Comparison of ENCODE assay signal across 14 cellular contexts in genomic region chr1:208045410-208046252, GRCh38.
DNase-seq lines count a peak whose midpoint lies in the region; ATAC-seq, FAIRE-seq and TF ChIP-seq lines count a peak whose summit lies in the region.
"Had no signal": no experiment of that assay in that cellular context is flagged by ENCODE, and none has a peak within 500 bp of the region (broad histone marks: within the 10 kb centered on the region; RNA-seq: fewer than 3 reads in every experiment).

No MANE protein-coding gene starts in this region.

- H3K4me2 ChIP-seq in A549 (no peak overlapping the region), astrocyte (ENCODE audit: low read length) (no peak overlapping the region), mammary epithelial cell (ENCODE audit: insufficient read depth, low read depth, low read length) (no peak overlapping the region)
- H3K4me2 ChIP-seq: KMS-11 had no signal

- peaks cover 36% of the 10 kb centered on the region for H3K4me1 Mint-ChIP-seq in astrocyte (ENCODE audit: low read depth, unreplicated experiment)
- peaks cover 69% of the 10 kb centered on the region for H3K4me1 Mint-ChIP-seq in nephron
- H3K4me1 Mint-ChIP-seq: activated B cell treated with CpG ODN at 0.5 μM for 24 hours had no signal

- no peaks in the 10 kb centered on the region for H3K79me2 ChIP-seq in astrocyte (ENCODE audit: insufficient read depth, low read length)
- no peaks in the 10 kb centered on the region for H3K79me2 ChIP-seq in mammary epithelial cell (ENCODE audit: insufficient read depth, low read length)

- TF ChIP-seq POLR2A in A549 (IDR thresholded peaks at IDR 0.05; ENCODE audit: low read length) (no peak), gastrocnemius medialis (IDR thresholded peaks at IDR 0.05) (no peak)

- no peak overlapping the region for H3K4me3 Mint-ChIP-seq in astrocyte (ENCODE audit: unreplicated experiment)
- H3K4me3 Mint-ChIP-seq in nephron, result peak overlapping the region in 1 of 3 experiments; percentile 6
- H3K4me3 Mint-ChIP-seq: activated B cell treated with CpG ODN at 0.5 μM for 24 hours; activated naive CD8-positive, alpha-beta T cell treated with anti-CD3 and anti-CD28 coated beads for 36 hours had no signal

- FAIRE-seq in A549 (lab: Jason Lieb, UNC) (no peak), astrocyte (lab: Jason Lieb, UNC) (no peak), GM19239 (lab: Jason Lieb, UNC) (no peak)

- 65% methylated on average over 16 of the region's 16 CpGs for WGBS in A549 (ENCODE audit: missing lambda C conversion rate)
- WGBS in mammary epithelial cell (ENCODE audit: low coverage, missing lambda C conversion rate), result 87% methylated on average over 11 of the region's 16 CpGs

- no peak for TF ChIP-seq EP300 in A549 (IDR thresholded peaks at IDR 0.05)

- TF ChIP-seq CTCF in A549 (IDR thresholded peaks at IDR 0.05) (peak; percentile 57), HEK293 (tag by site-specific recombination; IDR thresholded peaks at IDR 0.05) (no peak), astrocyte (IDR thresholded peaks at IDR 0.05; ENCODE audit: insufficient read depth, low read depth, low read length) (peak; percentile 5), nephron (IDR thresholded peaks at IDR 0.05; ENCODE audit: unreplicated experiment in 3 of 3) (peak in 1 of 3 experiments; percentile 9), mammary epithelial cell (conservative IDR thresholded peaks at IDR 0.05 in 1 of 2, IDR thresholded peaks at IDR 0.05 in 1 of 2; ENCODE audit: extremely low read depth in 1 of 2, insufficient read depth in 1 of 2, low read depth in 1 of 2, low read length in 2 of 2) (no peak), gastrocnemius medialis (IDR thresholded peaks at IDR 0.05 in 4 of 5, conservative IDR thresholded peaks at IDR 0.05 in 1 of 5) (peak in 2 of 5 experiments; percentile 19 to 39)

- in situ Hi-C loops in mammary epithelial cell (cut with MboI; ENCODE audit: low sequenced_read_pairs in 2 of 2), result no loop called here
- in situ Hi-C loops in gastrocnemius medialis (cut with MboI; ENCODE audit: low sequenced_read_pairs in 4 of 4), result no loop called here

- ATAC-seq in A549, result peak; percentile 71 to 86
- ATAC-seq in GM18498 (IDR thresholded peaks at IDR 0.05; ENCODE audit: unreplicated experiment), result no peak
- ATAC-seq in gastrocnemius medialis, result no peak

- H3K4me1 ChIP-seq in A549 (no peaks in the 10 kb centered on the region; the same call in 2 of the 3 replicates), HEK293 (ENCODE audit: control insufficient read depth, insufficient read depth, low read length) (no peaks in the 10 kb centered on the region), astrocyte (ENCODE audit: insufficient read depth, low read length) (peaks cover 6% of the 10 kb centered on the region), mammary epithelial cell (ENCODE audit: insufficient read depth, low read length) (peaks cover 25% of the 10 kb centered on the region), gastrocnemius medialis (peaks cover 24 to 29% of the 10 kb centered on the region in 2 donors)

- H3K9me3 Mint-ChIP-seq in astrocyte (ENCODE audit: unreplicated experiment) (no peaks in the 10 kb centered on the region), nephron (no peaks in the 10 kb centered on the region)
- H3K9me3 Mint-ChIP-seq: activated B cell treated with CpG ODN at 0.5 μM for 24 hours; activated naive CD8-positive, alpha-beta T cell treated with anti-CD3 and anti-CD28 coated beads for 36 hours had no signal

- TF ChIP-seq RAD21 in A549 (conservative IDR thresholded peaks at IDR 0.05 in 1 of 2, IDR thresholded peaks at IDR 0.05 in 1 of 2), result peak; percentile 23 to 30; a peak in 2 of 5 replicates

- no peak overlapping the region for H3K27ac ChIP-seq in A549
- no peak overlapping the region for H3K27ac ChIP-seq in HEK293 (ENCODE audit: extremely low read depth, low read depth, low read length)
- no peak overlapping the region for H3K27ac ChIP-seq in astrocyte (ENCODE audit: low read depth, low read length)
- H3K27ac ChIP-seq in mammary epithelial cell (ENCODE audit: insufficient read depth, low read depth, low read length), result no peak overlapping the region
- H3K27ac ChIP-seq in gastrocnemius medialis, result peak overlapping the region in 1 of 4 donors; percentile 24
- H3K27ac ChIP-seq: GM23248, KMS-11 had no signal

- H3K36me3 Mint-ChIP-seq in astrocyte (ENCODE audit: low read depth, unreplicated experiment), result peaks cover 9% of the 10 kb centered on the region
- peaks cover 59% of the 10 kb centered on the region for H3K36me3 Mint-ChIP-seq in nephron (ENCODE audit: low read depth)
- H3K36me3 Mint-ChIP-seq: activated naive CD8-positive, alpha-beta T cell treated with anti-CD3 and anti-CD28 coated beads for 36 hours had no signal

- H3K4me3 ChIP-seq in A549 (no peak overlapping the region), HEK293 (ENCODE audit: low read depth, low read length) (no peak overlapping the region), astrocyte (ENCODE audit: insufficient read depth, low read depth, low read length) (no peak overlapping the region), mammary epithelial cell (replicated peaks in 1 of 3; ENCODE audit: insufficient read depth in 1 of 3, low read depth in 2 of 3, low read length in 3 of 3) (no peak overlapping the region), gastrocnemius medialis (no peak overlapping the region)
- H3K4me3 ChIP-seq: esophagus squamous epithelium, GM23248 had no signal

- no peak overlapping the region for H3K9ac ChIP-seq in astrocyte (ENCODE audit: low read length)
- no peak overlapping the region for H3K9ac ChIP-seq in mammary epithelial cell (ENCODE audit: insufficient read depth, low read length)
- H3K9ac ChIP-seq: GM23248, KMS-11 had no signal

- no peaks in the 10 kb centered on the region for H3K9me3 ChIP-seq in A549
- H3K9me3 ChIP-seq in HEK293 (ENCODE audit: control insufficient read depth, insufficient read depth, low read depth, low read length), result no peaks in the 10 kb centered on the region
- no peaks in the 10 kb centered on the region for H3K9me3 ChIP-seq in astrocyte (ENCODE audit: insufficient read depth, low read depth, low read length)
- no peaks in the 10 kb centered on the region for H3K9me3 ChIP-seq in mammary epithelial cell (replicated peaks; ENCODE audit: insufficient read depth, low read length)
- no peaks in the 10 kb centered on the region for H3K9me3 ChIP-seq in gastrocnemius medialis
- H3K9me3 ChIP-seq: esophagus squamous epithelium had no signal

- intact Hi-C loops in mammary epithelial cell (cut with micrococcal nuclease), result no loop called here
- intact Hi-C loops in gastrocnemius medialis (cut with DNase I; ENCODE audit: low total_unique reads), result no loop called here

- H3K36me3 ChIP-seq in HEK293 (ENCODE audit: control insufficient read depth in 2 of 2, insufficient read depth in 1 of 2, low read length in 2 of 2) (peaks cover 0 to 36% of the 10 kb centered on the region in 2 experiments; a peak in 1 of 3 replicates), astrocyte (ENCODE audit: insufficient read depth, low read length) (no peaks in the 10 kb centered on the region), mammary epithelial cell (ENCODE audit: insufficient read depth, low read length) (peaks cover 22% of the 10 kb centered on the region), gastrocnemius medialis (peaks cover 0 to 49% of the 10 kb centered on the region in 2 donors)

- POLR2A ChIA-PET in A549 (lab: Yijun Ruan, JAX), result interaction anchor here (0.6 kb wide), 1 partner anchor 224 kb away, joined by 3 read pairs; no protein-coding TSS in a partner anchor
- POLR2A ChIA-PET in HEK293 (lab: Yijun Ruan, JAX), result no interaction called here

- peaks cover 5% of the 10 kb centered on the region for H3K27me3 Mint-ChIP-seq in astrocyte (ENCODE audit: low read depth, unreplicated experiment)
- H3K27me3 Mint-ChIP-seq in nephron (ENCODE audit: low read depth), result peaks cover 4% of the 10 kb centered on the region
- H3K27me3 Mint-ChIP-seq: activated naive CD8-positive, alpha-beta T cell treated with anti-CD3 and anti-CD28 coated beads for 36 hours had no signal

- BruUV-seq in mammary epithelial cell (replicated peaks; lab: Mats Ljungman, UMichigan), result no TSS peak

- H3K27ac Mint-ChIP-seq in astrocyte (ENCODE audit: unreplicated experiment) (no peak overlapping the region), nephron (peak overlapping the region in 2 of 3 experiments; percentile 13 to 98)
- H3K27ac Mint-ChIP-seq: activated B cell treated with CpG ODN at 0.5 μM for 24 hours; activated naive CD8-positive, alpha-beta T cell treated with anti-CD3 and anti-CD28 coated beads for 36 hours had no signal

- no peaks in the 10 kb centered on the region for H3K27me3 ChIP-seq in astrocyte (ENCODE audit: insufficient read depth, low read length)
- no peaks in the 10 kb centered on the region for H3K27me3 ChIP-seq in mammary epithelial cell (ENCODE audit: insufficient read depth, low read length)
- H3K27me3 ChIP-seq in gastrocnemius medialis, result no peaks in the 10 kb centered on the region
- H3K27me3 ChIP-seq: esophagus squamous epithelium had no signal

- CTCF ChIA-PET in A549 (lab: Yijun Ruan, JAX) (interaction anchor here (0.6 to 3.6 kb wide), 13 partner anchors 10 to 202 kb away, joined by 3 to 20 read pairs (median 5); no protein-coding TSS in a partner anchor), HEK293 (lab: Yijun Ruan, JAX) (interaction anchor here (0.7 kb wide), 1 partner anchor 463 kb away, joined by 3 read pairs; no protein-coding TSS in a partner anchor), mammary epithelial cell (lab: Charles Lee; ENCODE audit: low non-redundant PET) (interaction anchor here (0.5 to 0.8 kb wide), 2 partner anchors 23 to 199 kb away, joined by 4 to 9 read pairs; no protein-coding TSS in a partner anchor)

- dilution Hi-C loops in mammary epithelial cell (cut with HindIII; ENCODE audit: low sequenced_read_pairs), result no loop called here

- H4K20me1 ChIP-seq in astrocyte (ENCODE audit: insufficient read depth, low read length) (no peaks in the 10 kb centered on the region), mammary epithelial cell (ENCODE audit: insufficient read depth, low read length) (no peaks in the 10 kb centered on the region)

- H2AFZ ChIP-seq in astrocyte (ENCODE audit: low read depth, low read length) (no peak overlapping the region), mammary epithelial cell (ENCODE audit: low read depth, low read length) (no peak overlapping the region)
- H2AFZ ChIP-seq: GM23248 had no signal

- DNase-seq in A549 (ENCODE audit: low read depth in 1 of 2, low spot score in 1 of 2) (peak; percentile 20 to 52), astrocyte (ENCODE audit: low read depth) (no peak), GM19239 (ENCODE audit: insufficient read length, low spot score) (no peak), mammary epithelial cell (no peak), gastrocnemius medialis (no peak)
- DNase-seq: activated B cell treated with CpG ODN at 0.5 μM for 24 hours; activated CD8-positive, alpha-beta memory T cell treated with anti-CD3 and anti-CD28 coated beads, Interleukin-2, amount 50 U/mL, for 48 hours; activated naive CD8-positive, alpha-beta T cell treated with anti-CD3 and anti-CD28 coated beads for 36 hours; esophagus squamous epithelium had no signal

TF ChIP-seq in A549, 52 proteins besides CTCF, POLR2A, EP300 and RAD21:
- TF ChIP-seq SMC3 (IDR thresholded peaks at IDR 0.05), result peak; percentile 26; the same call in 1 of the 3 replicates
- no peak for TF ChIP-seq PHF8 (IDR thresholded peaks at IDR 0.05; ENCODE audit: borderline replicate concordance, low read depth)
TF ChIP-seq in A549: peak in this region for 1.

TF ChIP-seq in HEK293, 187 proteins besides CTCF, POLR2A, EP300 and RAD21 (continues in another document):
- TF ChIP-seq ZNF366 (tag by site-specific recombination; conservative IDR thresholded peaks at IDR 0.05), result no peak
- TF ChIP-seq ZNF248 (tag by site-specific recombination; IDR thresholded peaks at IDR 0.05), result no peak

Comparison
In these comparisons a context has a peak if more than half of its experiments do, and no peak if none do; other contexts are left out.
1. ATAC-seq: peak in A549 (2 of 2); none in GM18498 (single experiment) and gastrocnemius medialis (0 of 2).
2. DNase-seq: peak in A549 (2 of 2); none in astrocyte (single experiment), GM19239 (single experiment), mammary epithelial cell (single experiment) and gastrocnemius medialis (0 of 2).
3. CTCF ChIP-seq: peak in A549 (single experiment) and astrocyte (single experiment); none in HEK293 (single experiment) and mammary epithelial cell (0 of 2).
4. Of the 5 proteins assayed by ChIP-seq in both HEK293 and A549: peak only in HEK293: none; only in A549: CTCF; in both: none; in neither: 4.